ENCODE assay signal across 33 cellular contexts in genomic region chr3:189901481-189901880, GRCh38.
"Had no signal": no experiment of that assay in that cellular context is flagged by ENCODE, and none has a peak within 500 bp of the region (broad histone marks: within the 10 kb centered on the region; RNA-seq: fewer than 3 reads in every experiment).

No MANE protein-coding gene starts in this region.

- H3K36me3 ChIP-seq: SJCRH30 had no signal

- H3K9me3 ChIP-seq: SJCRH30 had no signal

- ATAC-seq: activated naive CD8-positive, alpha-beta T cell treated with anti-CD3 and anti-CD28 coated beads, Interleukin-2, amount 50 U/mL, for 24 hours; activated T-cell treated with anti-CD3 and anti-CD28 coated beads, Interleukin-2, amount 50 U/mL, for 4 hours; Panc1; T-cell had no signal

- FAIRE-seq: bronchial epithelial cell had no signal

- DNase-seq: activated B cell treated with CpG ODN at 0.5 μM for 24 hours; activated CD4-positive, alpha-beta memory T cell treated with anti-CD3 and anti-CD28 coated beads for 36 hours; activated CD4-positive, alpha-beta T cell treated with anti-CD3 and anti-CD28 coated beads for 4 hours; activated CD4-positive, alpha-beta T cell treated with anti-CD3 and anti-CD28 coated beads, Interleukin-2, amount 50 U/mL, for 1 hour; activated CD4-positive, CD25-positive, alpha-beta regulatory T cell treated with anti-CD3 and anti-CD28 coated beads, Interleukin-2, amount 50 U/mL, for 72 hours; activated CD8-positive, alpha-beta memory T cell treated with anti-CD3 and anti-CD28 coated beads, Interleukin-2, amount 50 U/mL, for 4 hours; activated gamma-delta T cell treated with Interleukin-2 at 50 U/mL for 16 hours; activated naive CD4-positive, alpha-beta T cell treated with anti-CD3 and anti-CD28 coated beads, Interleukin-2, amount 10 ng/mL, durations not matched to agents 7 days and 5 days; activated naive CD8-positive, alpha-beta T cell treated with anti-CD3 and anti-CD28 coated beads, Interleukin-2, amount 50 U/mL, for 24 hours; activated T-cell treated with anti-CD3 and anti-CD28 coated beads for 4 hours; activated T-cell treated with anti-CD3 and anti-CD28 coated beads, Interleukin-2, amount 50 U/mL, for 4 hours; anterior cingulate cortex; caudate nucleus; cerebellar nuclear complex; MM.1S; MV-4-11; NCI-H1092; NCI-H1436 treated with DMSO at 0.1 percent for 48 hours; NCI-H1694 treated with DMSO at 0.1 percent for 48 hours; NCI-H2029; NCI-H345; NCI-H524 treated with DMSO at 0.1 percent for 48 hours; Right ventricle myocardium superior; RPMI8226; SJCRH30; T-cell; T-helper 2 cell; T-helper 9 cell had no signal

- H3K4me3 ChIP-seq: SJCRH30, SK-N-MC had no signal

- H3K27ac ChIP-seq: KMS-11, SJCRH30, SK-N-MC, VCaP had no signal

- H3K9ac ChIP-seq: KMS-11 had no signal

- H3K4me1 ChIP-seq: SJCRH30 had no signal

- H3K27me3 ChIP-seq: SJCRH30 had no signal

- H3K4me2 ChIP-seq: KMS-11 had no signal
